Comparison of ENCODE assay signal across 8 cellular contexts in genomic region chr16:66604376-66605176, GRCh38. TPM values are rescaled to one million over a fixed set of nuclear protein-coding genes. Genes with fewer than 3 reads are reported as not detected.
DNase-seq lines count a peak whose midpoint lies in the region; ATAC-seq, FAIRE-seq and TF ChIP-seq lines count a peak whose summit lies in the region.

Gene CMTM3, plus strand, starts transcription at chr16:66604704. Its CDS starts 102 bp downstream, at chr16:66604806.

- FAIRE-seq in GM12891 (lab: Jason Lieb, UNC), result peak; percentile 16

- no peaks in the 10 kb centered on the region for H3K27me3 Mint-ChIP-seq in activated CD8-positive, alpha-beta T cell treated with anti-CD3 and anti-CD28 coated beads for 36 hours
- no peaks in the 10 kb centered on the region for H3K27me3 Mint-ChIP-seq in effector memory CD8-positive, alpha-beta T cell

- H3K4me3 Mint-ChIP-seq in activated CD8-positive, alpha-beta T cell treated with anti-CD3 and anti-CD28 coated beads for 36 hours, result peak within 1 kb of the TSS; percentile 96
- H3K4me3 Mint-ChIP-seq in effector memory CD8-positive, alpha-beta T cell, result peak within 1 kb of the TSS; percentile 88

- H3K27ac Mint-ChIP-seq in activated CD8-positive, alpha-beta T cell treated with anti-CD3 and anti-CD28 coated beads for 36 hours, result peak within 1 kb of the TSS; percentile 98
- peak within 1 kb of the TSS; percentile 80 to 90 for H3K27ac Mint-ChIP-seq in effector memory CD8-positive, alpha-beta T cell

- intact Hi-C loops in activated CD8-positive, alpha-beta T cell treated with anti-CD3 and anti-CD28 coated beads for 36 hours (cut with micrococcal nuclease), result loop anchor here (5.0 kb wide), 3 partner anchors 42 to 197 kb away; partner anchors contain the start of genes CKLF and TK2

- no peak for TF ChIP-seq POLR2A in GM12891 (IDR thresholded peaks at IDR 0.05; ENCODE audit: low read depth, low read length)

- peak; percentile 84 for TF ChIP-seq CTCF in activated CD8-positive, alpha-beta T cell treated with anti-CD3 and anti-CD28 coated beads for 36 hours (IDR thresholded peaks at IDR 0.05)

- ATAC-seq in HG02678 (IDR thresholded peaks at IDR 0.05; ENCODE audit: unreplicated experiment), result peak; percentile 51
- ATAC-seq in activated CD8-positive, alpha-beta T cell treated with anti-CD3 and anti-CD28 coated beads for 36 hours, result peak; percentile 62
- peak; percentile 53 for ATAC-seq in effector memory CD8-positive, alpha-beta T cell (replicated peaks)

- H3K9me3 Mint-ChIP-seq in activated CD8-positive, alpha-beta T cell treated with anti-CD3 and anti-CD28 coated beads for 36 hours, result peaks cover 6% of the 10 kb centered on the region
- H3K9me3 Mint-ChIP-seq in effector memory CD8-positive, alpha-beta T cell, result no peaks in the 10 kb centered on the region

- H3K4me1 Mint-ChIP-seq in activated CD8-positive, alpha-beta T cell treated with anti-CD3 and anti-CD28 coated beads for 36 hours (ENCODE audit: low read depth), result peaks cover 44% of the 10 kb centered on the region
- peaks cover 31 to 42% of the 10 kb centered on the region in 2 donors for H3K4me1 Mint-ChIP-seq in effector memory CD8-positive, alpha-beta T cell (ENCODE audit: low read depth in 2 of 2)

- DNase-seq in GM12891 (ENCODE audit: insufficient read length, low spot score), result peak; percentile 80
- peak; percentile 50 for DNase-seq in NCI-H345 (lab: John Stamatoyannopoulos, UW)
- DNase-seq in activated CD8-positive, alpha-beta T cell treated with anti-CD3 and anti-CD28 coated beads for 36 hours, result peak; percentile 82
- peak; percentile 62 to 75 (median 69) for DNase-seq in effector memory CD8-positive, alpha-beta T cell
- DNase-seq in mesenteric fat pad (ENCODE audit: low spot score), result peak; percentile 93
- peak; percentile 30 to 39 for DNase-seq in stimulated activated CD8-positive, alpha-beta memory T cell treated with anti-CD3 and anti-CD28 coated beads, Interleukin-4, amount 100 ng/mL, for 1 hour (ENCODE audit: low read depth in 2 of 2, low spot score in 1 of 2)
- DNase-seq in NCI-H226, result no peak

- peaks cover 14% of the 10 kb centered on the region for H3K36me3 Mint-ChIP-seq in activated CD8-positive, alpha-beta T cell treated with anti-CD3 and anti-CD28 coated beads for 36 hours (ENCODE audit: low read depth)
- peaks cover 29% of the 10 kb centered on the region for H3K36me3 Mint-ChIP-seq in effector memory CD8-positive, alpha-beta T cell (ENCODE audit: insufficient read depth)

- CTCF ChIA-PET in activated CD8-positive, alpha-beta T cell treated with anti-CD3 and anti-CD28 coated beads for 36 hours (lab: Charles Lee), result interaction anchor here (0.6 to 2.7 kb wide), 15 partner anchors 10 to 198 kb away, joined by 3 to 13 read pairs (median 3); partner anchors contain the start of genes CKLF and TK2

- POLR2A ChIA-PET in activated CD8-positive, alpha-beta T cell treated with anti-CD3 and anti-CD28 coated beads for 36 hours (lab: Charles Lee), result interaction anchor here (0.9 to 1.8 kb wide), 12 partner anchors 15 to 93 kb away, joined by 3 to 13 read pairs (median 4); partner anchors contain the start of gene CKLF

TF ChIP-seq in GM12891, 5 proteins besides CTCF, POLR2A, EP300 and RAD21:
- TF ChIP-seq POLR2AphosphoS5 (IDR thresholded peaks at IDR 0.05; ENCODE audit: low read depth, low read length), result no peak
- TF ChIP-seq PAX5 (IDR thresholded peaks at IDR 0.05; ENCODE audit: insufficient read depth, low read length, severe bottlenecking), result no peak
- TF ChIP-seq SPI1 (IDR thresholded peaks at IDR 0.05; ENCODE audit: low read depth, low read length), result no peak
- TF ChIP-seq POU2F2 (IDR thresholded peaks at IDR 0.05; ENCODE audit: low read depth, low read length), result no peak

RNA-seq across cellular contexts. Expression of gene CMTM3, which starts in this region (rescaled TPM):
- polyA plus RNA-seq in GM12891 (2012; ENCODE audit: low read depth, missing spikeins), result 18.9 TPM
- total RNA-seq in activated CD8-positive, alpha-beta T cell treated with anti-CD3 and anti-CD28 coated beads for 36 hours, result 10 to 100 TPM; 48.0 to 49.4 TPM
- 48.1 TPM for total RNA-seq in mesenteric fat pad
